Comparison of ENCODE assay signal across 8 cellular contexts in the genomic region with DNA sequence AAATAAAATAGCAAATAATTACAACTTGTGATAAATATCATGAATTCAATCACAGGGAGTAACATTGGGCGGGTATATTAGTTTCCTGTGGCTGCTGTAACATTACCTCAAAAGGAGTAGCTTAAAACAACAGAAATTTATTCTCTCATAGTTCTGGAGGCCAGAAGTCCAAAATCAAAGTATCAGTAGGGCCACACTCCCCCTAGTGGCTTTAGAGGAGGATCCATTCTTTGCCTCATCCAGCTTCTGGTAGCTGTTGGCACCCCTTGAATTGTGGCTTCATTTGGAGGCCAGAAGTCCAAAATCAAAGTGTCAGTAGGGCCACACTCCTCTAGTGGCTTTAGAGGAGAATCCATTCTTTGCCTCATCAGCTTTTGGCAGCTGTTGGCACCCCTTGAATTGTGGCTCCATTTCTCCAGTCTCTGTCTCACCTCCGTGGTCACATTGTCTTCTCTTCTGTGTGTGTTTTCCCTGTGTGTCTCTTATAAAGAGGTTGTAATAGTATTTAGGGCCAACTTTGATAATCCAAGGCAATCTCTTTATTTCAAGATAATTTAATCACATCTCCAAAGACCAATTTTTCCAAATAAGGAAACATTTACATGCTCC. TPM values are rescaled to one million over a fixed set of nuclear protein-coding genes. Genes with fewer than 3 reads are reported as not detected.
DNase-seq lines count a peak whose midpoint lies in the region; ATAC-seq and TF ChIP-seq lines count a peak whose summit lies in the region.

No MANE protein-coding gene starts in this region.

- ATAC-seq in right lobe of liver (peak; percentile 72 to 78 (median 75)), GM21367 (IDR thresholded peaks at IDR 0.05; ENCODE audit: unreplicated experiment) (no peak)

- H3K4me3 ChIP-seq in adrenal gland = no peak overlapping the region
- no peak overlapping the region for H3K4me3 ChIP-seq in right lobe of liver
- no peak overlapping the region for H3K4me3 ChIP-seq in vagina

- intact Hi-C loops in adrenal gland (cut with DNase I) (loop anchor here (5.0 to 10.0 kb wide), 4 partner anchors 58 to 418 kb away; no protein-coding TSS in a partner anchor), right lobe of liver (cut with DNase I) (loop anchor here (5.0 to 10.0 kb wide), 3 partner anchors 56 to 408 kb away; no protein-coding TSS in a partner anchor), vagina (cut with DNase I) (no loop called here)

- TF ChIP-seq CTCF in adrenal gland (IDR thresholded peaks at IDR 0.05) (peak; percentile 55 to 73 (median 64)), right lobe of liver (IDR thresholded peaks at IDR 0.05) (peak; percentile 73 to 87 (median 82)), vagina (IDR thresholded peaks at IDR 0.05) (peak in 1 of 3 experiments; percentile 12)

- DNase-seq in DMS53 (lab: John Stamatoyannopoulos, UW) (peak; percentile 43), DMS53 treated with DMSO at 0.1 percent for 48 hours (lab: John Stamatoyannopoulos, UW; ENCODE audit: unreplicated experiment) (no peak), HK-2 (ENCODE audit: unreplicated experiment) (peak; percentile 7), adrenal gland (peak in 3 of 7 donors; percentile 20 to 53 (median 38)), right lobe of liver (peak in 1 of 3 donors; percentile 62), epidermal melanocyte (ENCODE audit: insufficient read length, low spot score) (no peak), vagina (ENCODE audit: extremely low spot score in 2 of 2) (no peak)

- no peaks in the 10 kb centered on the region for H3K9me3 ChIP-seq in adrenal gland (replicated peaks in 1 of 3)
- H3K9me3 ChIP-seq in right lobe of liver = no peaks in the 10 kb centered on the region
- H3K9me3 ChIP-seq in vagina = no peaks in the 10 kb centered on the region

- H3K4me1 ChIP-seq in adrenal gland (replicated peaks in 1 of 2) (peaks cover 0 to 7% of the 10 kb centered on the region in 2 donors), right lobe of liver (peaks cover 0 to 3% (median 0%) of the 10 kb centered on the region in 4 donors), vagina (no peaks in the 10 kb centered on the region)

- H3K27ac ChIP-seq in adrenal gland (no peak overlapping the region), right lobe of liver (peak overlapping the region in 2 of 3 donors; percentile 21 to 30), vagina (no peak overlapping the region)

- TF ChIP-seq POLR2A in adrenal gland (IDR thresholded peaks at IDR 0.05) = no peak
- no peak for TF ChIP-seq POLR2A in right lobe of liver (IDR thresholded peaks at IDR 0.05)
- no peak for TF ChIP-seq POLR2A in vagina (IDR thresholded peaks at IDR 0.05)

- 59 to 85% (median 65%) methylated on average over 2 of the region's 2 CpGs for WGBS in adrenal gland, 4 donors
- WGBS in right lobe of liver (ENCODE audit: insufficient coverage, low coverage, low lambda C conversion rate, missing lambda C conversion rate) = 47% methylated on average over 2 of the region's 2 CpGs

- no peaks in the 10 kb centered on the region for H3K36me3 ChIP-seq in adrenal gland (replicated peaks in 1 of 2)
- no peaks in the 10 kb centered on the region for H3K36me3 ChIP-seq in right lobe of liver
- H3K36me3 ChIP-seq in vagina = no peaks in the 10 kb centered on the region

- no peaks in the 10 kb centered on the region for H3K27me3 ChIP-seq in adrenal gland
- H3K27me3 ChIP-seq in right lobe of liver = no peaks in the 10 kb centered on the region
- no peaks in the 10 kb centered on the region for H3K27me3 ChIP-seq in vagina

RNA-seq across cellular contexts. Expression of gene CFAP20DC, which starts 3.1 kb away (rescaled TPM):
- total RNA-seq in adrenal gland (1 to 10 TPM in 7 of 8 donors, under 1 TPM in 1; 0.35 to 3.4 (median 2.3) TPM), right lobe of liver (1 to 10 TPM in 5 of 6 experiments, under 1 TPM in 1; 0.67 to 2.7 (median 1.5) TPM), vagina (5.4 TPM)
- 1 to 10 TPM in 2 of 3 donors, under 1 TPM in 1; 0.64 to 1.6 (median 1.2) TPM for polyA plus RNA-seq in adrenal gland

Comparison
In these comparisons a context has a peak if more than half of its experiments do, and no peak if none do; other contexts are left out.
1. DNase-seq: peak in DMS53 (single experiment) and HK-2 (single experiment); none in DMS53 treated with DMSO at 0.1 percent for 48 hours (single experiment), epidermal melanocyte (single experiment) and vagina (0 of 2).
2. H3K27ac ChIP-seq: peak in right lobe of liver (2 of 3); none in adrenal gland (0 of 5) and vagina (single experiment).